Comparison of ENCODE assay signal across 8 cellular contexts in the genomic region with DNA sequence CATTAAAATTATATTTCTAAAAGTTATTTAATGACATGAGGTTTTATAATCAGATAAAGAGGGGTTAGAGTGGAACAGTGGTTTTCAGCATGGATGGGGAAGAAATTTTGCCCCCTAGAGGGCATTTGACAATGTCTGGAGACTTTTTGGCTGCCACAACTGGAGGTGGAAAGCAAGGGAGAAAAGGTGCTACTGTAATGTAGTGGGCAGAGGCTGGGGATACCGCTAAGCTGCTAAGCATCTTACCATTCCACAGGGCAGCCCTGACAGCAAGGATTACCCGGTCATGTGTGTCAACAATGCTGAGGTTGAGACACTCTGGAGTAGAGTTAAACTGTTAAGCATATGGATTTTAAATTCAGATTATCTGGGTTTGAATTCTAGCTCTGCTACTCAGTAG. TPM values are rescaled to one million over a fixed set of nuclear protein-coding genes. Genes with fewer than 3 reads are reported as not detected.
DNase-seq lines count a peak whose midpoint lies in the region; ATAC-seq and TF ChIP-seq lines count a peak whose summit lies in the region.

No MANE protein-coding gene starts in this region.

- intact Hi-C loops in posterior cingulate gyrus (cut with DNase I) = no loop called here

- peak; percentile 64 to 79 for TF ChIP-seq CTCF in fibroblast of lung (conservative IDR thresholded peaks at IDR 0.05 in 1 of 2, IDR thresholded peaks at IDR 0.05 in 1 of 2; ENCODE audit: low read depth in 1 of 2, low read length in 2 of 2)

- no peaks in the 10 kb centered on the region for H3K4me1 ChIP-seq in fibroblast of lung (ENCODE audit: control insufficient read depth, extremely low read depth, insufficient read depth, low read length)

- H3K36me3 ChIP-seq in fibroblast of lung (ENCODE audit: control insufficient read depth, insufficient read depth, low read length) = no peaks in the 10 kb centered on the region

- H3K4me2 ChIP-seq in fibroblast of lung (ENCODE audit: extremely low read depth, insufficient read depth, low read length) = no peak overlapping the region

- H3K9me3 ChIP-seq in fibroblast of lung (ENCODE audit: control insufficient read depth, insufficient read depth, low read depth, low read length) = no peaks in the 10 kb centered on the region

- in situ Hi-C loops in ACHN (cut with HindIII; ENCODE audit: low pct_ligation_motif_present, low pct_unique_long_range_greater_than_20kb, low sequenced_read_pairs) = no loop called here

- no peak overlapping the region for H3K9ac ChIP-seq in fibroblast of lung (ENCODE audit: insufficient read depth, low read length)

- DNase-seq in ACHN (peak; percentile 19), NCI-H82 (lab: John Stamatoyannopoulos, UW) (peak; percentile 98), fibroblast of lung (ENCODE audit: low read depth in 2 of 2) (peak in 1 of 2 donors; percentile 45), posterior cingulate gyrus (no peak)
- DNase-seq in effector CD8-positive, alpha-beta T cell (lab: John Stamatoyannopoulos, UW) = no peak
- no peak for DNase-seq in activated CD8-positive, alpha-beta memory T cell treated with anti-CD3 and anti-CD28 coated beads for 24 hours

- H3K27me3 ChIP-seq in fibroblast of lung (ENCODE audit: control insufficient read depth, insufficient read depth, low read length) = no peaks in the 10 kb centered on the region

- H2AFZ ChIP-seq in fibroblast of lung (ENCODE audit: low read length) = no peak overlapping the region

- no peak overlapping the region for H3K4me3 ChIP-seq in fibroblast of lung (replicated peaks in 1 of 4; ENCODE audit: control extremely low read depth in 1 of 4, insufficient read depth in 1 of 4, low read depth in 3 of 4, low read length in 4 of 4)

- H4K20me1 ChIP-seq in fibroblast of lung (ENCODE audit: control insufficient read depth, extremely low read depth, insufficient read depth, low read length) = no peaks in the 10 kb centered on the region

- ATAC-seq in GM18519 (IDR thresholded peaks at IDR 0.05; ENCODE audit: low FRiP score, unreplicated experiment) (peak; percentile 41), HG02973 (IDR thresholded peaks at IDR 0.05; ENCODE audit: unreplicated experiment) (no peak)

- no peaks in the 10 kb centered on the region for H3K79me2 ChIP-seq in fibroblast of lung (ENCODE audit: control insufficient read depth, insufficient read depth, low read length)

- no peak overlapping the region for H3K27ac ChIP-seq in fibroblast of lung (ENCODE audit: insufficient read depth, low read length)

RNA-seq across cellular contexts. Expression of a gene that starts 52.9 kb away (rescaled TPM):
- total RNA-seq in fibroblast of lung = not detected in 2 replicates
- polyA plus RNA-seq in fibroblast of lung = not detected in 2 replicates
- polyA plus RNA-seq in fibroblast of lung (2012) = not detected in 2 replicates
- polyA minus RNA-seq in fibroblast of lung (ENCODE audit: low replicate concordance) = not detected in 2 replicates

Comparison
In these comparisons a context has a peak if more than half of its experiments do, and no peak if none do; other contexts are left out.
1. DNase-seq: peak in ACHN (single experiment) and NCI-H82 (single experiment); none in posterior cingulate gyrus (0 of 10), effector CD8-positive, alpha-beta T cell (single experiment) and activated CD8-positive, alpha-beta memory T cell treated with anti-CD3 and anti-CD28 coated beads for 24 hours (single experiment).